8 cellular contexts compared by ENCODE assay signal in genomic region chr2:46983065-46983801, GRCh38. TPM values are rescaled to one million over a fixed set of nuclear protein-coding genes. Genes with fewer than 3 reads are reported as not detected.
A peak's percentile ranks its signal among the peaks of the same experiment; 100 is the strongest.
DNase-seq lines count a peak whose midpoint lies in the region; ATAC-seq, FAIRE-seq and TF ChIP-seq lines count a peak whose summit lies in the region.

No MANE protein-coding gene starts in this region.

- no peak overlapping the region for H3K4me3 Mint-ChIP-seq in activated CD4-positive, alpha-beta memory T cell treated with anti-CD3 and anti-CD28 coated beads, Interleukin-2, amount 10 ng/mL, durations not matched to agents 7 days and 5 days
- no peak overlapping the region for H3K4me3 Mint-ChIP-seq in Calu3 (ENCODE audit: low read depth, unreplicated experiment)

- no peaks in the 10 kb centered on the region for H3K27me3 Mint-ChIP-seq in activated CD4-positive, alpha-beta memory T cell treated with anti-CD3 and anti-CD28 coated beads, Interleukin-2, amount 10 ng/mL, durations not matched to agents 7 days and 5 days
- H3K27me3 Mint-ChIP-seq in Calu3 (ENCODE audit: unreplicated experiment), result no peaks in the 10 kb centered on the region

- H3K36me3 Mint-ChIP-seq in activated CD4-positive, alpha-beta memory T cell treated with anti-CD3 and anti-CD28 coated beads, Interleukin-2, amount 10 ng/mL, durations not matched to agents 7 days and 5 days (ENCODE audit: low read depth), result peaks cover 36% of the 10 kb centered on the region
- H3K36me3 Mint-ChIP-seq in Calu3 (ENCODE audit: insufficient read depth, unreplicated experiment), result peaks cover 33% of the 10 kb centered on the region

- no peak for FAIRE-seq in frontal cortex (lab: Jason Lieb, UNC)

- no TSS peak for BruUV-seq in Calu3 (replicated peaks; lab: Mats Ljungman, UMichigan)

- ATAC-seq in GM19468 (IDR thresholded peaks at IDR 0.05; ENCODE audit: extremely low read depth, unreplicated experiment), result peak; percentile 40
- ATAC-seq in HG03521 (IDR thresholded peaks at IDR 0.05; ENCODE audit: unreplicated experiment), result peak; percentile 51

- no peaks in the 10 kb centered on the region for H3K9me3 Mint-ChIP-seq in activated CD4-positive, alpha-beta memory T cell treated with anti-CD3 and anti-CD28 coated beads, Interleukin-2, amount 10 ng/mL, durations not matched to agents 7 days and 5 days
- H3K9me3 Mint-ChIP-seq in Calu3 (ENCODE audit: low read depth, unreplicated experiment), result no peaks in the 10 kb centered on the region

- no peak for TF ChIP-seq CTCF in Calu3 (IDR thresholded peaks at IDR 0.05; ENCODE audit: unreplicated experiment)

- DNase-seq in ELR (ENCODE audit: low read depth) (peak; percentile 63), frontal cortex (ENCODE audit: low spot score in 2 of 2) (no peak), Calu3 (no peak), SW480 (ENCODE audit: low spot score) (no peak)
- DNase-seq in activated CD4-positive, alpha-beta memory T cell treated with anti-CD3 and anti-CD28 coated beads, Interleukin-2, amount 10 ng/mL, durations not matched to agents 7 days and 5 days, result no peak

- intact Hi-C loops in Calu3 (cut with micrococcal nuclease; ENCODE audit: unreplicated experiment), result no loop called here

- CTCF ChIA-PET in activated CD4-positive, alpha-beta memory T cell treated with anti-CD3 and anti-CD28 coated beads, Interleukin-2, amount 10 ng/mL, durations not matched to agents 7 days and 5 days (lab: Charles Lee), result interaction anchor here (1.5 to 1.7 kb wide), 2 partner anchors 10 to 340 kb away, joined by 6 to 7 read pairs; no protein-coding TSS in a partner anchor
- CTCF ChIA-PET in Calu3 (lab: Charles Lee), result interaction anchor here (1.4 kb wide), 1 partner anchor 15 kb away, joined by 6 read pairs; no protein-coding TSS in a partner anchor

- peaks cover 87% of the 10 kb centered on the region for H3K4me1 Mint-ChIP-seq in activated CD4-positive, alpha-beta memory T cell treated with anti-CD3 and anti-CD28 coated beads, Interleukin-2, amount 10 ng/mL, durations not matched to agents 7 days and 5 days
- H3K4me1 Mint-ChIP-seq in Calu3 (ENCODE audit: low read depth, unreplicated experiment), result peaks cover 37% of the 10 kb centered on the region

- no peaks in the 10 kb centered on the region for H3K27me3 ChIP-seq in layer of hippocampus (ENCODE audit: control insufficient read depth, insufficient read depth, low read length)

- H3K27ac Mint-ChIP-seq in activated CD4-positive, alpha-beta memory T cell treated with anti-CD3 and anti-CD28 coated beads, Interleukin-2, amount 10 ng/mL, durations not matched to agents 7 days and 5 days, result peak overlapping the region; percentile 97
- no peak overlapping the region for H3K27ac Mint-ChIP-seq in Calu3 (ENCODE audit: unreplicated experiment)

- POLR2A ChIA-PET in activated CD4-positive, alpha-beta memory T cell treated with anti-CD3 and anti-CD28 coated beads, Interleukin-2, amount 10 ng/mL, durations not matched to agents 7 days and 5 days (lab: Charles Lee), result interaction anchor here (0.7 to 2.8 kb wide), 4 partner anchors 14 to 420 kb away, joined by 3 to 10 read pairs (median 6); partner anchors contain the start of genes MCFD2 and MSH2

- peak overlapping the region; percentile 98 for H3K27ac ChIP-seq in layer of hippocampus (ENCODE audit: low read depth, low read length)

RNA-seq across cellular contexts. Expression of gene TTC7A, which starts 42.2 kb away (rescaled TPM):
- 10 to 100 TPM; 59.3 to 62.0 TPM for total RNA-seq in activated CD4-positive, alpha-beta memory T cell treated with anti-CD3 and anti-CD28 coated beads, Interleukin-2, amount 10 ng/mL, durations not matched to agents 7 days and 5 days
- 4.5 TPM for total RNA-seq in frontal cortex
- total RNA-seq in Calu3 (2022), result 26.2 and 28.4 TPM in 2 replicates
